ENCODE assay signal across 8 cellular contexts in the genomic region with DNA sequence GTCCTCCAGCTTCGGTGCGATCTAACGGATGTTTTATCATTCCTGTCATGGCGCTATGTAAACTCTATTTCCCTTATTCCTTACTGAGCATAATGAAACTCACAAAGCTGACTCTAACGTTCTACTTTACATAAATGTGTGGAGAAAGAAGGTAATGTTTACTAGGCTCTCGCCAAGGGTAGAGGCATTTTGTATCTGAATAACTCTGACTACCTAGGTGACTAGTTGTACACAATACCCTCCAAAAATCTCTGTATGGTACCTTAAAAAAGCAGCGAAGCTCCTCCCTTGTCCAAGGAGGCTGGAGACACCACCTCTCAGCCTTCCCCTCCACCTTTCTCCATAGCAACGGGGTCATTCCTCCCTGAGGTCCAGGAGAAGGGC. TPM values are rescaled to one million over a fixed set of nuclear protein-coding genes. Genes with fewer than 3 reads are reported as not detected.
A peak's percentile ranks its signal among the peaks of the same experiment; 100 is the strongest.
DNase-seq lines count a peak whose midpoint lies in the region; ATAC-seq and TF ChIP-seq lines count a peak whose summit lies in the region.

No MANE protein-coding gene starts in this region.

- intact Hi-C loops in heart left ventricle (cut with DNase I) (loop anchor here in 2 of 10 donors (2.0 kb wide), 1 partner anchor 15 kb away; a partner anchor contains a TSS), cardiac septum (cut with DNase I) (loop anchor here (2.0 kb wide), 1 partner anchor 15 kb away; a partner anchor contains a TSS), lower leg skin (cut with DNase I; ENCODE audit: low total_unique reads) (no loop called here), vagina (cut with DNase I) (no loop called here)
- intact Hi-C loops in activated T-helper 1 cell treated with anti-CD3 and anti-CD28 coated beads, Interleukin-12 subunit alpha, Interleukin-12 subunit beta, Interleukin-2, Interleukin-4 antibody, amounts not matched to agents 30 ng/mL and 10 ng/mL and 1 ng/mL, durations not matched to agents 14 hours and 24 hours and 36 hours (cut with micrococcal nuclease) = loop anchor here (1.0 kb wide), 4 partner anchors 15 to 40 kb away; a partner anchor contains a TSS

- H3K27ac Mint-ChIP-seq in activated T-helper 1 cell treated with anti-CD3 and anti-CD28 coated beads, Interleukin-12 subunit alpha, Interleukin-12 subunit beta, Interleukin-2, Interleukin-4 antibody, amounts not matched to agents 30 ng/mL and 10 ng/mL and 1 ng/mL, durations not matched to agents 14 hours and 24 hours and 36 hours = peak overlapping the region; percentile 58

- H3K9me3 ChIP-seq in heart left ventricle = peaks cover 0 to 44% (median 2%) of the 10 kb centered on the region in 12 donors
- peaks cover 8% of the 10 kb centered on the region for H3K9me3 ChIP-seq in vagina

- H3K4me3 ChIP-seq in heart left ventricle (peak overlapping the region; percentile 68 to 99 (median 82)), lower leg skin (ENCODE audit: low read depth, poor library complexity, severe bottlenecking) (peak overlapping the region; percentile 81), vagina (peak overlapping the region; percentile 64 to 66)

- peaks cover 61% of the 10 kb centered on the region for H3K9me3 Mint-ChIP-seq in activated T-helper 1 cell treated with anti-CD3 and anti-CD28 coated beads, Interleukin-12 subunit alpha, Interleukin-12 subunit beta, Interleukin-2, Interleukin-4 antibody, amounts not matched to agents 30 ng/mL and 10 ng/mL and 1 ng/mL, durations not matched to agents 14 hours and 24 hours and 36 hours

- H3K27me3 ChIP-seq in heart left ventricle (no peaks in the 10 kb centered on the region), vagina (no peaks in the 10 kb centered on the region)

- H3K4me1 Mint-ChIP-seq in activated T-helper 1 cell treated with anti-CD3 and anti-CD28 coated beads, Interleukin-12 subunit alpha, Interleukin-12 subunit beta, Interleukin-2, Interleukin-4 antibody, amounts not matched to agents 30 ng/mL and 10 ng/mL and 1 ng/mL, durations not matched to agents 14 hours and 24 hours and 36 hours (ENCODE audit: low read depth) = peaks cover 16% of the 10 kb centered on the region

- no peak for ATAC-seq in heart left ventricle

- H3K27me3 Mint-ChIP-seq in activated T-helper 1 cell treated with anti-CD3 and anti-CD28 coated beads, Interleukin-12 subunit alpha, Interleukin-12 subunit beta, Interleukin-2, Interleukin-4 antibody, amounts not matched to agents 30 ng/mL and 10 ng/mL and 1 ng/mL, durations not matched to agents 14 hours and 24 hours and 36 hours (ENCODE audit: insufficient read depth) = no peaks in the 10 kb centered on the region

- DNase-seq in heart left ventricle (no peak), cardiac septum (ENCODE audit: low spot score) (no peak), lower leg skin (ENCODE audit: low spot score in 2 of 2) (no peak), vagina (ENCODE audit: extremely low spot score in 2 of 2) (no peak), amygdala (lab: John Stamatoyannopoulos, UW) (no peak), DMS79 treated with DMSO at 0.1 percent for 48 hours (lab: John Stamatoyannopoulos, UW) (no peak), D341Med (ENCODE audit: low spot score) (no peak)
- no peak for DNase-seq in activated T-helper 1 cell treated with anti-CD3 and anti-CD28 coated beads, Interleukin-12 subunit alpha, Interleukin-12 subunit beta, Interleukin-2, Interleukin-4 antibody, amounts not matched to agents 30 ng/mL and 10 ng/mL and 1 ng/mL, durations not matched to agents 14 hours and 24 hours and 36 hours (ENCODE audit: low spot score)

- peaks cover 4 to 19% (median 9%) of the 10 kb centered on the region in 12 donors for H3K4me1 ChIP-seq in heart left ventricle
- peaks cover 9% of the 10 kb centered on the region for H3K4me1 ChIP-seq in vagina

- H3K27ac ChIP-seq in heart left ventricle = peak overlapping the region in 11 of 12 donors; percentile 22 to 80 (median 68)
- no peak overlapping the region for H3K27ac ChIP-seq in vagina

- no peak for TF ChIP-seq POLR2A in heart left ventricle (IDR thresholded peaks at IDR 0.05)
- no peak for TF ChIP-seq POLR2A in lower leg skin (IDR thresholded peaks at IDR 0.05)
- TF ChIP-seq POLR2A in vagina (IDR thresholded peaks at IDR 0.05) = no peak

- TF ChIP-seq CTCF in heart left ventricle (IDR thresholded peaks at IDR 0.05) (peak in 1 of 12 donors; percentile 12), lower leg skin (IDR thresholded peaks at IDR 0.05) (no peak), vagina (IDR thresholded peaks at IDR 0.05) (no peak)

- H3K36me3 ChIP-seq in heart left ventricle = peaks cover 0 to 9% (median under 1%) of the 10 kb centered on the region in 9 donors
- peaks cover 0 to 21% of the 10 kb centered on the region in 2 donors for H3K36me3 ChIP-seq in vagina

- WGBS in heart left ventricle, 4 donors = 47 to 48% (median 47%) methylated on average over 8 of the region's 8 CpGs
- WGBS in lower leg skin, 2 donors = 57% methylated on average over 8 of the region's 8 CpGs

- peaks cover 29% of the 10 kb centered on the region for H3K36me3 Mint-ChIP-seq in activated T-helper 1 cell treated with anti-CD3 and anti-CD28 coated beads, Interleukin-12 subunit alpha, Interleukin-12 subunit beta, Interleukin-2, Interleukin-4 antibody, amounts not matched to agents 30 ng/mL and 10 ng/mL and 1 ng/mL, durations not matched to agents 14 hours and 24 hours and 36 hours (ENCODE audit: low read depth)

- peak overlapping the region; percentile 85 for H3K4me3 Mint-ChIP-seq in activated T-helper 1 cell treated with anti-CD3 and anti-CD28 coated beads, Interleukin-12 subunit alpha, Interleukin-12 subunit beta, Interleukin-2, Interleukin-4 antibody, amounts not matched to agents 30 ng/mL and 10 ng/mL and 1 ng/mL, durations not matched to agents 14 hours and 24 hours and 36 hours

RNA-seq across cellular contexts. Expression of a gene that starts 0.3 kb away (rescaled TPM):
- 1 to 10 TPM; 2.7 to 7.5 (median 3.9) TPM for total RNA-seq in heart left ventricle
- 1 to 10 TPM; 4.9 to 8.7 TPM for polyA plus RNA-seq in heart left ventricle
- total RNA-seq in cardiac septum = 3.5 TPM
- total RNA-seq in activated T-helper 1 cell treated with anti-CD3 and anti-CD28 coated beads, Interleukin-12 subunit alpha, Interleukin-12 subunit beta, Interleukin-2, Interleukin-4 antibody, amounts not matched to agents 30 ng/mL and 10 ng/mL and 1 ng/mL, durations not matched to agents 14 hours and 24 hours and 36 hours = 5.4 and 7.3 TPM in 2 replicates
- total RNA-seq in lower leg skin = 10 to 100 TPM in 1 of 4 donors, 1 to 10 TPM in 3; 4.8 to 16.9 (median 6.1) TPM
- 0.74 TPM for total RNA-seq in vagina

RNA-seq across cellular contexts. Expression of a gene that starts 14.7 kb away (rescaled TPM):
- total RNA-seq in heart left ventricle (10 to 100 TPM; 12.6 to 15.8 (median 13.8) TPM), cardiac septum (16.5 TPM), lower leg skin (10 to 100 TPM; 19.1 to 42.5 (median 34.6) TPM), vagina (9.1 TPM)
- 10 to 100 TPM in 1 of 2 donors, 1 to 10 TPM in 1; 5.3 to 14.7 TPM for polyA plus RNA-seq in heart left ventricle
- 8.4 and 9.4 TPM in 2 replicates for total RNA-seq in activated T-helper 1 cell treated with anti-CD3 and anti-CD28 coated beads, Interleukin-12 subunit alpha, Interleukin-12 subunit beta, Interleukin-2, Interleukin-4 antibody, amounts not matched to agents 30 ng/mL and 10 ng/mL and 1 ng/mL, durations not matched to agents 14 hours and 24 hours and 36 hours

RNA-seq across cellular contexts. Expression of a gene that starts 15.4 kb away (rescaled TPM):
- total RNA-seq in heart left ventricle = 1 to 10 TPM; 2.7 to 5.6 (median 4.4) TPM
- polyA plus RNA-seq in heart left ventricle = 1 to 10 TPM; 1.1 to 8.0 TPM
- total RNA-seq in cardiac septum = 4.5 TPM
- 3.9 and 4.0 TPM in 2 replicates for total RNA-seq in activated T-helper 1 cell treated with anti-CD3 and anti-CD28 coated beads, Interleukin-12 subunit alpha, Interleukin-12 subunit beta, Interleukin-2, Interleukin-4 antibody, amounts not matched to agents 30 ng/mL and 10 ng/mL and 1 ng/mL, durations not matched to agents 14 hours and 24 hours and 36 hours
- total RNA-seq in lower leg skin = 10 to 100 TPM in 1 of 4 donors, 1 to 10 TPM in 3; 2.0 to 12.7 (median 4.3) TPM
- total RNA-seq in vagina = 4.4 TPM

RNA-seq across cellular contexts. Expression of a gene that starts 20.7 kb away (rescaled TPM):
- 1 to 10 TPM; 3.3 to 7.3 (median 5.1) TPM for total RNA-seq in heart left ventricle
- 1 to 10 TPM; 1.8 to 3.8 TPM for polyA plus RNA-seq in heart left ventricle
- 4.8 TPM for total RNA-seq in cardiac septum
- total RNA-seq in activated T-helper 1 cell treated with anti-CD3 and anti-CD28 coated beads, Interleukin-12 subunit alpha, Interleukin-12 subunit beta, Interleukin-2, Interleukin-4 antibody, amounts not matched to agents 30 ng/mL and 10 ng/mL and 1 ng/mL, durations not matched to agents 14 hours and 24 hours and 36 hours = 3.2 and 3.7 TPM in 2 replicates
- 10 to 100 TPM in 1 of 4 donors, 1 to 10 TPM in 3; 6.7 to 10.2 (median 8.4) TPM for total RNA-seq in lower leg skin
- total RNA-seq in vagina = 3.9 TPM

RNA-seq across cellular contexts. Expression of a gene that starts 33.6 kb away (rescaled TPM):
- total RNA-seq in heart left ventricle (10 to 100 TPM in 4 of 9 donors, 1 to 10 TPM in 5; 6.8 to 14.4 (median 9.0) TPM), cardiac septum (14.2 TPM), lower leg skin (10 to 100 TPM; 12.9 to 33.5 (median 17.7) TPM), vagina (7.1 TPM)
- 10 to 100 TPM in 1 of 2 donors, 1 to 10 TPM in 1; 5.6 to 11.4 TPM for polyA plus RNA-seq in heart left ventricle
- 8.3 and 8.4 TPM in 2 replicates for total RNA-seq in activated T-helper 1 cell treated with anti-CD3 and anti-CD28 coated beads, Interleukin-12 subunit alpha, Interleukin-12 subunit beta, Interleukin-2, Interleukin-4 antibody, amounts not matched to agents 30 ng/mL and 10 ng/mL and 1 ng/mL, durations not matched to agents 14 hours and 24 hours and 36 hours

Comparison
In these comparisons a context has a peak if more than half of its experiments do, and no peak if none do; other contexts are left out.
1. intact Hi-C loops: an anchor here in cardiac septum (2.0 kb wide) and activated T-helper 1 cell treated with anti-CD3 and anti-CD28 coated beads, Interleukin-12 subunit alpha, Interleukin-12 subunit beta, Interleukin-2, Interleukin-4 antibody, amounts not matched to agents 30 ng/mL and 10 ng/mL and 1 ng/mL, durations not matched to agents 14 hours and 24 hours and 36 hours (1.0 kb wide); none called in lower leg skin and vagina.